9 cellular contexts compared by ENCODE assay signal in genomic region chr1:1360511-1361169, GRCh38. TPM values are rescaled to one million over a fixed set of nuclear protein-coding genes. Genes with fewer than 3 reads are reported as not detected.
DNase-seq lines count a peak whose midpoint lies in the region; ATAC-seq, FAIRE-seq and TF ChIP-seq lines count a peak whose summit lies in the region.
"Had no signal": no experiment of that assay in that cellular context is flagged by ENCODE, and none has a peak within 500 bp of the region (broad histone marks: within the 10 kb centered on the region; RNA-seq: fewer than 3 reads in every experiment).

No MANE protein-coding gene starts in this region.

- H3K9ac ChIP-seq in H9 (ENCODE audit: extremely low read depth, insufficient read length, low read length) (no peak overlapping the region), GM12878 (ENCODE audit: control insufficient read depth, insufficient read depth, low read length) (no peak overlapping the region)

- no peaks in the 10 kb centered on the region for H3K23me2 ChIP-seq in H9 (ENCODE audit: insufficient read length, low read depth, low read length, poor library complexity, severe bottlenecking)

- no peaks in the 10 kb centered on the region for H3K79me2 ChIP-seq in H9 (ENCODE audit: insufficient read depth, low read length)
- no peaks in the 10 kb centered on the region for H3K79me2 ChIP-seq in GM12878 (ENCODE audit: control insufficient read depth, insufficient read depth, low read length)

- no peak for TF ChIP-seq POLR2A in GM12878 (IDR thresholded peaks at IDR 0.05; ENCODE audit: low read depth, low read length)

- no peaks in the 10 kb centered on the region for H3K36me3 Mint-ChIP-seq in H9 (ENCODE audit: insufficient read depth in 1 of 3, low read depth in 3 of 3)

- H3K9me3 Mint-ChIP-seq in H9 = no peaks in the 10 kb centered on the region; a peak in 2 of 5 replicates

- H3K36me3 ChIP-seq in GM12878 (ENCODE audit: control insufficient read depth in 2 of 2, insufficient read depth in 2 of 2, low read length in 1 of 2) = no peaks in the 10 kb centered on the region

- no peak overlapping the region for H3K4ac ChIP-seq in H9 (ENCODE audit: low read depth, low read length)

- in situ Hi-C loops in GM12878 (cut with MboI) = no loop called here

- H3K27ac ChIP-seq in H9 (ENCODE audit: insufficient read length, low read depth, low read length) (no peak overlapping the region), GM12878 (ENCODE audit: control insufficient read depth, insufficient read depth) (no peak overlapping the region), skin epidermis (peak overlapping the region in 20 of 21 experiments; percentile 54 to 97 (median 84))

- SMC1A ChIA-PET in GM12878 (lab: Charles Lee; ENCODE audit: uncharacterized antibody, unreplicated experiment) = no interaction called here

- DNase-seq in H9 = no peak
- no peak for DNase-seq in GM12878 (ENCODE audit: low read depth, low spot score)
- DNase-seq in iPS-NIHi11 (ENCODE audit: low spot score) = peak; percentile 49
- no peak for DNase-seq in SHP77 (lab: John Stamatoyannopoulos, UW)
- DNase-seq in GM19240 (ENCODE audit: insufficient read length, low spot score) = no peak
- no peak for DNase-seq in NCI-H128 (lab: John Stamatoyannopoulos, UW; ENCODE audit: unreplicated experiment)
- DNase-seq: stimulated activated naive CD4-positive, alpha-beta T cell had no signal

- H3K18ac ChIP-seq in H9 (ENCODE audit: insufficient read length, low read depth, low read length) = no peak overlapping the region

- peak overlapping the region; percentile 53 for H4K5ac ChIP-seq in H9 (ENCODE audit: insufficient read length, low read depth, low read length)

- no peak overlapping the region; a peak in 1 of 5 replicates for H3K4me3 Mint-ChIP-seq in H9

- TF ChIP-seq RAD21 in GM12878 (IDR thresholded peaks at IDR 0.05; ENCODE audit: insufficient read depth, low read depth, low read length) = no peak

- H2AFZ ChIP-seq in H9 (ENCODE audit: low read length) = no peak overlapping the region
- no peak overlapping the region for H2AFZ ChIP-seq in GM12878 (ENCODE audit: control insufficient read depth, low read depth, low read length)

- H3K4me1 ChIP-seq in H9 (ENCODE audit: insufficient read depth, low read length) (peaks cover 2% of the 10 kb centered on the region; the same call in 1 of the 2 replicates), GM12878 (ENCODE audit: control insufficient read depth, insufficient read depth, low read length) (peaks cover 5% of the 10 kb centered on the region)

- peak overlapping the region; percentile 16; the same call in 1 of the 2 replicates for H3K14ac ChIP-seq in H9 (ENCODE audit: insufficient read depth, low read length)

- no peak overlapping the region for H2BK20ac ChIP-seq in H9 (ENCODE audit: low read depth, low read length, poor library complexity, severe bottlenecking)

- H2BK120ac ChIP-seq in H9 (ENCODE audit: low read depth, low read length, poor library complexity, severe bottlenecking) = no peak overlapping the region

- CTCF ChIA-PET in GM12878 (lab: Yijun Ruan, JAX) = no interaction called here

- intact Hi-C loops in GM12878 (cut with micrococcal nuclease; ENCODE audit: unreplicated experiment) = no loop called here

- ATAC-seq in GM12878 (no peak), HG03280 (IDR thresholded peaks at IDR 0.05; ENCODE audit: unreplicated experiment) (no peak)

- H3K4me3 ChIP-seq in GM12878 (no peak overlapping the region), skin epidermis (no peak overlapping the region)

- no CpG with 5 or more reads among the region's 20 CpGs for WGBS in H9 (ENCODE audit: extremely low coverage, insufficient read length, low lambda C conversion rate)
- WGBS in GM12878 (ENCODE audit: insufficient coverage, insufficient replicate concordance, low lambda C conversion rate, missing lambda C conversion rate) = 77% methylated on average over 20 of the region's 20 CpGs

- peaks cover 22 to 42% of the 10 kb centered on the region in 2 experiments for H3K4me1 Mint-ChIP-seq in H9

- TF ChIP-seq EP300 in GM12878 (IDR thresholded peaks at IDR 0.05; ENCODE audit: borderline replicate concordance in 1 of 2, control insufficient read depth in 1 of 2, low read depth in 2 of 2, low read length in 2 of 2) = no peak

- H3K79me1 ChIP-seq in H9 (ENCODE audit: insufficient read depth, low read depth, low read length, poor library complexity, severe bottlenecking) = no peaks in the 10 kb centered on the region

- H4K20me1 ChIP-seq in H9 (ENCODE audit: control insufficient read depth, insufficient read depth, insufficient read length) (no peaks in the 10 kb centered on the region), GM12878 (ENCODE audit: control insufficient read depth, insufficient read depth) (no peaks in the 10 kb centered on the region)

- H3K27me3 Mint-ChIP-seq in H9 (ENCODE audit: low read depth) = peaks cover 40% of the 10 kb centered on the region

- H2AK5ac ChIP-seq in H9 (ENCODE audit: insufficient read length, low read length) = no peak overlapping the region

- H3K27me3 ChIP-seq in H9 (ENCODE audit: insufficient read depth, low read length) = no peaks in the 10 kb centered on the region
- H3K27me3 ChIP-seq in GM12878 (replicated peaks in 1 of 2; ENCODE audit: control insufficient read depth in 2 of 2, insufficient read depth in 2 of 2, low read length in 1 of 2) = no peaks in the 10 kb centered on the region

- peak overlapping the region in 1 of 3 experiments; percentile 18; a peak in 1 of 7 replicates for H3K27ac Mint-ChIP-seq in H9

- H3K56ac ChIP-seq in H9 (ENCODE audit: insufficient read length, low read depth, low read length) = no peak overlapping the region

- no peak for FAIRE-seq in GM12878 (lab: Jason Lieb, UNC)

- H2BK12ac ChIP-seq in H9 (ENCODE audit: insufficient read length, low read depth, low read length) = no peak overlapping the region

- H3K23ac ChIP-seq in H9 (ENCODE audit: insufficient read length, low read depth, low read length) = no peak overlapping the region

- POLR2A ChIA-PET in GM12878 (lab: Charles Lee) = no interaction called here

- H4K91ac ChIP-seq in H9 (ENCODE audit: insufficient read length, low read depth, low read length) = no peak overlapping the region

- RAD21 ChIA-PET in GM12878 (lab: Charles Lee; ENCODE audit: unreplicated experiment) = no interaction called here

- no peaks in the 10 kb centered on the region for H3K9me3 ChIP-seq in H9 (ENCODE audit: control insufficient read depth, low read depth, low read length)
- no peaks in the 10 kb centered on the region for H3K9me3 ChIP-seq in GM12878 (replicated peaks; ENCODE audit: control insufficient read depth, insufficient read depth, low read length)

- no peak overlapping the region for H2BK5ac ChIP-seq in H9 (ENCODE audit: insufficient read length, low read length)

- H3K4me2 ChIP-seq in H9 (ENCODE audit: insufficient read depth, insufficient read length, low read length) (no peak overlapping the region), GM12878 (ENCODE audit: control insufficient read depth, insufficient read depth) (no peak overlapping the region)

- TF ChIP-seq CTCF in H9 (conservative IDR thresholded peaks at IDR 0.05) (no peak), GM12878 (IDR thresholded peaks at IDR 0.05 in 2 of 3, conservative IDR thresholded peaks at IDR 0.05 in 1 of 3; ENCODE audit: control insufficient read depth in 2 of 3, extremely low read depth in 1 of 3, insufficient read depth in 1 of 3, low read depth in 3 of 3, low read length in 3 of 3) (no peak)

- H3T11ph ChIP-seq in H9 (ENCODE audit: low read length) = no peak overlapping the region

- H2BK15ac ChIP-seq in H9 (ENCODE audit: low read depth, low read length) = no peak overlapping the region

- H4K8ac ChIP-seq in H9 (replicated peaks; ENCODE audit: insufficient read length, low read depth, low read length) = no peak overlapping the region

- no TSS peak for BruUV-seq in GM12878 (replicated peaks; lab: Mats Ljungman, UMichigan)

RNA-seq across cellular contexts. Expression of gene MXRA8, which starts 2.3 kb away (rescaled TPM):
- 8.1 and 9.6 TPM in 2 replicates for total RNA-seq in H9 (2021)
- total RNA-seq in GM12878 (2013; cell fraction: nucleolus; rRNA removed) = 0.88 and 1.5 TPM in 2 replicates
- total RNA-seq in GM12878 (2014; rRNA removed) = not detected in 2 replicates
- total RNA-seq in GM12878 (2014; rRNA removed; fragmentation: Illumina TruSeq; extraction: Trizol) = not detected in 2 replicates
- total RNA-seq in GM12878 (2021) = 0.29 and 0.54 TPM in 2 replicates
- 0.68 TPM for polyA plus RNA-seq in GM12878 (2011; ENCODE audit: low read depth)
- 0.11 and 0.20 TPM in 2 replicates for polyA plus RNA-seq in GM12878 (2011; rRNA removed)
- polyA plus RNA-seq in GM12878 (2011; cell fraction: cytosol; rRNA removed) = 0.32 and 0.49 TPM in 2 replicates
- 1.3 and 2.1 TPM in 2 replicates for polyA plus RNA-seq in GM12878 (2011; cell fraction: nucleus; rRNA removed)
- polyA plus RNA-seq in GM12878 (2012) = 2.5 and 3.7 TPM in 2 replicates
- not detected in 2 replicates for polyA plus RNA-seq in GM12878 (2014; fragmentation: Illumina TruSeq; extraction: Trizol)
- not detected for polyA plus RNA-seq in GM12878 (2014; fragmentation: Nextera tagmentation; extraction: Ambion mirVana)
- 0.19 and 0.27 TPM in 2 replicates for polyA plus RNA-seq in GM12878 (2014; rRNA removed)
- polyA plus RNA-seq in GM12878 (2016; fragmentation: Nextera tagmentation; extraction: Ambion mirVana) = under 1 TPM in 1 of 2 experiments, not detected in 1; 0.15 TPM
- not detected in 2 replicates for polyA minus RNA-seq in GM12878 (2011; rRNA and poly(A)+ RNA removed)
- polyA minus RNA-seq in GM12878 (2011; cell fraction: cytosol; rRNA and poly(A)+ RNA removed) = not detected in 2 replicates
- 0.38 TPM in 1 of 2 replicates, not detected in the other for polyA minus RNA-seq in GM12878 (2011; cell fraction: nucleus; rRNA and poly(A)+ RNA removed)

RNA-seq across cellular contexts. Expression of gene DVL1, which starts 11.4 kb away (rescaled TPM):
- 66.5 and 71.0 TPM in 2 replicates for total RNA-seq in H9 (2021)
- total RNA-seq in GM12878 (2013; cell fraction: nucleolus; rRNA removed) = 58.9 and 70.1 TPM in 2 replicates
- 23.5 and 31.1 TPM in 2 replicates for total RNA-seq in GM12878 (2014; rRNA removed)
- total RNA-seq in GM12878 (2014; rRNA removed; fragmentation: Illumina TruSeq; extraction: Trizol) = 6.1 and 7.5 TPM in 2 replicates
- total RNA-seq in GM12878 (2021) = 29.8 and 30.8 TPM in 2 replicates
- polyA plus RNA-seq in GM12878 (2011; ENCODE audit: low read depth) = 3.9 TPM
- polyA plus RNA-seq in GM12878 (2011; rRNA removed) = 3.6 and 7.3 TPM in 2 replicates
- polyA plus RNA-seq in GM12878 (2011; cell fraction: cytosol; rRNA removed) = 9.5 and 17.3 TPM in 2 replicates
- 104 and 127 TPM in 2 replicates for polyA plus RNA-seq in GM12878 (2011; cell fraction: nucleus; rRNA removed)
- polyA plus RNA-seq in GM12878 (2012) = 16.5 and 17.7 TPM in 2 replicates
- polyA plus RNA-seq in GM12878 (2014; fragmentation: Illumina TruSeq; extraction: Trizol) = 0.48 and 1.6 TPM in 2 replicates
- polyA plus RNA-seq in GM12878 (2014; fragmentation: Nextera tagmentation; extraction: Ambion mirVana) = under 1 TPM; 0.10 to 0.53 TPM
- 29.6 and 35.6 TPM in 2 replicates for polyA plus RNA-seq in GM12878 (2014; rRNA removed)
- polyA plus RNA-seq in GM12878 (2016; fragmentation: Nextera tagmentation; extraction: Ambion mirVana) = 1 to 10 TPM; 1.3 to 1.9 TPM
- 7.3 and 12.8 TPM in 2 replicates for polyA minus RNA-seq in GM12878 (2011; rRNA and poly(A)+ RNA removed)
- polyA minus RNA-seq in GM12878 (2011; cell fraction: cytosol; rRNA and poly(A)+ RNA removed) = 10.6 and 10.9 TPM in 2 replicates
- polyA minus RNA-seq in GM12878 (2011; cell fraction: nucleus; rRNA and poly(A)+ RNA removed) = 20.3 and 28.3 TPM in 2 replicates

RNA-seq across cellular contexts. Expression of gene AURKAIP1, which starts 14.4 kb away (rescaled TPM):
- total RNA-seq in H9 (2021) (196 and 209 TPM in 2 replicates), GM12878 (2014; rRNA removed) (146 and 177 TPM in 2 replicates), GM12878 (2014; rRNA removed; fragmentation: Illumina TruSeq; extraction: Trizol) (30.2 and 37.4 TPM in 2 replicates), GM12878 (2021) (198 and 210 TPM in 2 replicates)
- total RNA-seq in GM12878 (2013; cell fraction: nucleolus; rRNA removed) = 22.6 and 24.0 TPM in 2 replicates
- 20.8 TPM for polyA plus RNA-seq in GM12878 (2011; ENCODE audit: low read depth)
- polyA plus RNA-seq in GM12878 (2011; rRNA removed) (38.3 and 66.8 TPM in 2 replicates), GM12878 (2014; fragmentation: Illumina TruSeq; extraction: Trizol) (3.9 and 26.5 TPM in 2 replicates), GM12878 (2014; fragmentation: Nextera tagmentation; extraction: Ambion mirVana) (10 to 100 TPM in 1 of 2 experiments, 1 to 10 TPM in 1; 6.5 to 26.6 TPM), GM12878 (2014; rRNA removed) (173 and 210 TPM in 2 replicates), GM12878 (2016; fragmentation: Nextera tagmentation; extraction: Ambion mirVana) (100 to 1,000 TPM; 341 to 366 TPM)
- 70.8 and 124 TPM in 2 replicates for polyA plus RNA-seq in GM12878 (2011; cell fraction: cytosol; rRNA removed)
- polyA plus RNA-seq in GM12878 (2011; cell fraction: nucleus; rRNA removed) = 62.5 and 90.9 TPM in 2 replicates
- polyA plus RNA-seq in GM12878 (2012) = 75.5 and 78.2 TPM in 2 replicates
- polyA minus RNA-seq in GM12878 (2011; rRNA and poly(A)+ RNA removed) = 8.2 and 28.6 TPM in 2 replicates
- 20.0 and 26.7 TPM in 2 replicates for polyA minus RNA-seq in GM12878 (2011; cell fraction: cytosol; rRNA and poly(A)+ RNA removed)
- polyA minus RNA-seq in GM12878 (2011; cell fraction: nucleus; rRNA and poly(A)+ RNA removed) = 17.2 and 20.6 TPM in 2 replicates

RNA-seq across cellular contexts. Expression of gene TAS1R3, which starts 29.6 kb away (rescaled TPM):
- total RNA-seq in H9 (2021) (0.28 and 0.35 TPM in 2 replicates), GM12878 (2014; rRNA removed) (0.05 and 0.06 TPM in 2 replicates), GM12878 (2014; rRNA removed; fragmentation: Illumina TruSeq; extraction: Trizol) (0.04 and 0.05 TPM in 2 replicates), GM12878 (2021) (0.29 and 0.51 TPM in 2 replicates)
- 0.73 and 1.2 TPM in 2 replicates for total RNA-seq in GM12878 (2013; cell fraction: nucleolus; rRNA removed)
- 0.20 TPM for polyA plus RNA-seq in GM12878 (2011; ENCODE audit: low read depth)
- polyA plus RNA-seq in GM12878 (2011; rRNA removed) (0.03 and 0.08 TPM in 2 replicates), GM12878 (2014; fragmentation: Illumina TruSeq; extraction: Trizol) (not detected in 2 replicates), GM12878 (2014; fragmentation: Nextera tagmentation; extraction: Ambion mirVana) (not detected), GM12878 (2014; rRNA removed) (0.19 and 0.41 TPM in 2 replicates), GM12878 (2016; fragmentation: Nextera tagmentation; extraction: Ambion mirVana) (under 1 TPM; 0.08 to 0.38 TPM)
- polyA plus RNA-seq in GM12878 (2011; cell fraction: cytosol; rRNA removed) = 0.10 and 0.15 TPM in 2 replicates
- polyA plus RNA-seq in GM12878 (2011; cell fraction: nucleus; rRNA removed) = 2.7 and 2.9 TPM in 2 replicates
- polyA plus RNA-seq in GM12878 (2012) = 0.46 and 0.62 TPM in 2 replicates
- polyA minus RNA-seq in GM12878 (2011; rRNA and poly(A)+ RNA removed) = 0.21 TPM in 1 of 2 replicates, not detected in the other
- 0.27 TPM in 1 of 2 replicates, not detected in the other for polyA minus RNA-seq in GM12878 (2011; cell fraction: cytosol; rRNA and poly(A)+ RNA removed)
- polyA minus RNA-seq in GM12878 (2011; cell fraction: nucleus; rRNA and poly(A)+ RNA removed) = 0.60 and 0.77 TPM in 2 replicates

RNA-seq across cellular contexts. Expression of gene CPTP, which starts 36.0 kb away (rescaled TPM):
- total RNA-seq in H9 (2021) = 14.0 and 15.0 TPM in 2 replicates
- total RNA-seq in GM12878 (2013; cell fraction: nucleolus; rRNA removed) = 16.5 and 18.3 TPM in 2 replicates
- 16.7 and 21.2 TPM in 2 replicates for total RNA-seq in GM12878 (2014; rRNA removed)
- 2.8 and 4.3 TPM in 2 replicates for total RNA-seq in GM12878 (2014; rRNA removed; fragmentation: Illumina TruSeq; extraction: Trizol)
- total RNA-seq in GM12878 (2021) = 19.6 and 20.2 TPM in 2 replicates
- 2.5 TPM for polyA plus RNA-seq in GM12878 (2011; ENCODE audit: low read depth)
- 1.7 and 2.9 TPM in 2 replicates for polyA plus RNA-seq in GM12878 (2011; rRNA removed)
- polyA plus RNA-seq in GM12878 (2011; cell fraction: cytosol; rRNA removed) = 6.0 and 10.7 TPM in 2 replicates
- 9.1 and 12.3 TPM in 2 replicates for polyA plus RNA-seq in GM12878 (2011; cell fraction: nucleus; rRNA removed)
- polyA plus RNA-seq in GM12878 (2012) = 10.1 and 10.4 TPM in 2 replicates
- polyA plus RNA-seq in GM12878 (2014; fragmentation: Illumina TruSeq; extraction: Trizol) = 1.8 TPM in 1 of 2 replicates, not detected in the other
- polyA plus RNA-seq in GM12878 (2014; fragmentation: Nextera tagmentation; extraction: Ambion mirVana) = under 1 TPM; 0.06 to 0.18 TPM
- polyA plus RNA-seq in GM12878 (2014; rRNA removed) = 15.7 and 19.2 TPM in 2 replicates
- polyA plus RNA-seq in GM12878 (2016; fragmentation: Nextera tagmentation; extraction: Ambion mirVana) = 10 to 100 TPM; 17.7 to 24.3 TPM
- polyA minus RNA-seq in GM12878 (2011; rRNA and poly(A)+ RNA removed) = 1.8 and 7.2 TPM in 2 replicates
- polyA minus RNA-seq in GM12878 (2011; cell fraction: cytosol; rRNA and poly(A)+ RNA removed) = 5.3 and 9.6 TPM in 2 replicates
- 11.4 and 14.2 TPM in 2 replicates for polyA minus RNA-seq in GM12878 (2011; cell fraction: nucleus; rRNA and poly(A)+ RNA removed)

Comparison
In these comparisons a context has a peak if more than half of its experiments do, and no peak if none do; other contexts are left out.
1. H3K27ac ChIP-seq: peak in skin epidermis (20 of 21); none in H9 (single experiment) and GM12878 (single experiment).